Comparison of ENCODE assay signal across 1 cellular context in genomic region chr1:112619518-112620458, GRCh38.
TF ChIP-seq lines count a peak whose summit lies in the region.

TSS of gene CAPZA1 (plus strand) at chr1:112619832. CDS start at chr1:112619845, 13 bp downstream.

TF ChIP-seq in HepG2, 621 proteins besides CTCF, POLR2A, EP300 and RAD21 (continued from another document and continues in another):
- TF ChIP-seq, protein P1, sequence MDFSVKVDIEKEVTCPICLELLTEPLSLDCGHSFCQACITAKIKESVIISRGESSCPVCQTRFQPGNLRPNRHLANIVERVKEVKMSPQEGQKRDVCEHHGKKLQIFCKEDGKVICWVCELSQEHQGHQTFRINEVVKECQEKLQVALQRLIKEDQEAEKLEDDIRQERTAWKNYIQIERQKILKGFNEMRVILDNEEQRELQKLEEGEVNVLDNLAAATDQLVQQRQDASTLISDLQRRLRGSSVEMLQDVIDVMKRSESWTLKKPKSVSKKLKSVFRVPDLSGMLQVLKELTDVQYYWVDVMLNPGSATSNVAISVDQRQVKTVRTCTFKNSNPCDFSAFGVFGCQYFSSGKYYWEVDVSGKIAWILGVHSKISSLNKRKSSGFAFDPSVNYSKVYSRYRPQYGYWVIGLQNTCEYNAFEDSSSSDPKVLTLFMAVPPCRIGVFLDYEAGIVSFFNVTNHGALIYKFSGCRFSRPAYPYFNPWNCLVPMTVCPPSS (IDR thresholded peaks at IDR 0.05): no peak
- TF ChIP-seq GTF2F1 (IDR thresholded peaks at IDR 0.05; ENCODE audit: low read length) (no peak; the same call in 1 of the 2 replicates), MTF1 (CRISPR knock-in tag; IDR thresholded peaks at IDR 0.05) (no peak), ZNF549 (CRISPR knock-in tag; IDR thresholded peaks at IDR 0.05) (no peak), ZNF879 (CRISPR knock-in tag; IDR thresholded peaks at IDR 0.05) (peak; percentile 50; the same call in 1 of the 2 replicates), LBX2 (CRISPR knock-in tag; IDR thresholded peaks at IDR 0.05; ENCODE audit: borderline replicate concordance) (no peak), SIX1 (CRISPR knock-in tag; IDR thresholded peaks at IDR 0.05; ENCODE audit: borderline replicate concordance) (no peak), ZNF619 (CRISPR knock-in tag; IDR thresholded peaks at IDR 0.05) (no peak), NCOA1 (CRISPR knock-in tag; IDR thresholded peaks at IDR 0.05) (peak; percentile 68; the same call in 1 of the 2 replicates), ZFYVE20 (CRISPR knock-in tag; IDR thresholded peaks at IDR 0.05; ENCODE audit: borderline replicate concordance, low read depth) (no peak; the same call in 1 of the 2 replicates), PRPF4 (IDR thresholded peaks at IDR 0.05; ENCODE audit: low read depth, low read length, poor library complexity, severe bottlenecking) (no peak), ISX (CRISPR knock-in tag; conservative IDR thresholded peaks at IDR 0.05) (no peak), XBP1 (CRISPR knock-in tag; IDR thresholded peaks at IDR 0.05) (no peak), ZNF276 (CRISPR knock-in tag; IDR thresholded peaks at IDR 0.05; ENCODE audit: low read depth) (no peak), HDAC6 (IDR thresholded peaks at IDR 0.05; ENCODE audit: low read depth, low read length) (no peak), MLX (CRISPR knock-in tag; IDR thresholded peaks at IDR 0.05) (no peak), ZNF691 (CRISPR knock-in tag; IDR thresholded peaks at IDR 0.05; ENCODE audit: borderline replicate concordance, low read depth) (0 out of 2 replicates have a peak, but pooled peaks have one; percentile 15), EED (CRISPR knock-in tag; IDR thresholded peaks at IDR 0.05) (no peak), ZNF670 (CRISPR knock-in tag; IDR thresholded peaks at IDR 0.05; ENCODE audit: borderline replicate concordance) (no peak; the same call in 1 of the 2 replicates), THAP7 (CRISPR knock-in tag; IDR thresholded peaks at IDR 0.05) (no peak; the same call in 1 of the 2 replicates), GTF3A (CRISPR knock-in tag; conservative IDR thresholded peaks at IDR 0.05) (no peak), ZNF414 (CRISPR knock-in tag; IDR thresholded peaks at IDR 0.05) (no peak), KMT2B (CRISPR knock-in tag; IDR thresholded peaks at IDR 0.05) (peak; percentile 72; the same call in 1 of the 2 replicates), ZNF709 (CRISPR knock-in tag; IDR thresholded peaks at IDR 0.05) (peak; percentile 51; the same call in 1 of the 2 replicates), MTA1 (CRISPR knock-in tag; IDR thresholded peaks at IDR 0.05; ENCODE audit: borderline replicate concordance) (peak; percentile 76; the same call in 1 of the 2 replicates), KDM4B (CRISPR knock-in tag; IDR thresholded peaks at IDR 0.05) (no peak), PAF1 (CRISPR knock-in tag; IDR thresholded peaks at IDR 0.05) (no peak), FLYWCH1 (CRISPR knock-in tag; IDR thresholded peaks at IDR 0.05) (no peak), ATRX (CRISPR knock-in tag; IDR thresholded peaks at IDR 0.05; ENCODE audit: borderline replicate concordance) (no peak), RNF219 (CRISPR knock-in tag; IDR thresholded peaks at IDR 0.05) (no peak), WIZ (CRISPR knock-in tag; IDR thresholded peaks at IDR 0.05) (peak; percentile 36; the same call in 1 of the 2 replicates), RFX1 (IDR thresholded peaks at IDR 0.05) (no peak), ZNF160 (CRISPR knock-in tag; IDR thresholded peaks at IDR 0.05) (peak; percentile 35; the same call in 1 of the 2 replicates), IKZF5 (CRISPR knock-in tag; IDR thresholded peaks at IDR 0.05) (peak; percentile 13; the same call in 1 of the 2 replicates)
- TF ChIP-seq, protein P2, sequence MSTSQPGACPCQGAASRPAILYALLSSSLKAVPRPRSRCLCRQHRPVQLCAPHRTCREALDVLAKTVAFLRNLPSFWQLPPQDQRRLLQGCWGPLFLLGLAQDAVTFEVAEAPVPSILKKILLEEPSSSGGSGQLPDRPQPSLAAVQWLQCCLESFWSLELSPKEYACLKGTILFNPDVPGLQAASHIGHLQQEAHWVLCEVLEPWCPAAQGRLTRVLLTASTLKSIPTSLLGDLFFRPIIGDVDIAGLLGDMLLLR (CRISPR knock-in tag; IDR thresholded peaks at IDR 0.05): 0 out of 2 replicates have a peak, but pooled peaks have one; percentile 23
- TF ChIP-seq, protein P3, sequence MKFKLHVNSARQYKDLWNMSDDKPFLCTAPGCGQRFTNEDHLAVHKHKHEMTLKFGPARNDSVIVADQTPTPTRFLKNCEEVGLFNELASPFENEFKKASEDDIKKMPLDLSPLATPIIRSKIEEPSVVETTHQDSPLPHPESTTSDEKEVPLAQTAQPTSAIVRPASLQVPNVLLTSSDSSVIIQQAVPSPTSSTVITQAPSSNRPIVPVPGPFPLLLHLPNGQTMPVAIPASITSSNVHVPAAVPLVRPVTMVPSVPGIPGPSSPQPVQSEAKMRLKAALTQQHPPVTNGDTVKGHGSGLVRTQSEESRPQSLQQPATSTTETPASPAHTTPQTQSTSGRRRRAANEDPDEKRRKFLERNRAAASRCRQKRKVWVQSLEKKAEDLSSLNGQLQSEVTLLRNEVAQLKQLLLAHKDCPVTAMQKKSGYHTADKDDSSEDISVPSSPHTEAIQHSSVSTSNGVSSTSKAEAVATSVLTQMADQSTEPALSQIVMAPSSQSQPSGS (CRISPR knock-in tag; IDR thresholded peaks at IDR 0.05): no peak
- TF ChIP-seq, protein P4, sequence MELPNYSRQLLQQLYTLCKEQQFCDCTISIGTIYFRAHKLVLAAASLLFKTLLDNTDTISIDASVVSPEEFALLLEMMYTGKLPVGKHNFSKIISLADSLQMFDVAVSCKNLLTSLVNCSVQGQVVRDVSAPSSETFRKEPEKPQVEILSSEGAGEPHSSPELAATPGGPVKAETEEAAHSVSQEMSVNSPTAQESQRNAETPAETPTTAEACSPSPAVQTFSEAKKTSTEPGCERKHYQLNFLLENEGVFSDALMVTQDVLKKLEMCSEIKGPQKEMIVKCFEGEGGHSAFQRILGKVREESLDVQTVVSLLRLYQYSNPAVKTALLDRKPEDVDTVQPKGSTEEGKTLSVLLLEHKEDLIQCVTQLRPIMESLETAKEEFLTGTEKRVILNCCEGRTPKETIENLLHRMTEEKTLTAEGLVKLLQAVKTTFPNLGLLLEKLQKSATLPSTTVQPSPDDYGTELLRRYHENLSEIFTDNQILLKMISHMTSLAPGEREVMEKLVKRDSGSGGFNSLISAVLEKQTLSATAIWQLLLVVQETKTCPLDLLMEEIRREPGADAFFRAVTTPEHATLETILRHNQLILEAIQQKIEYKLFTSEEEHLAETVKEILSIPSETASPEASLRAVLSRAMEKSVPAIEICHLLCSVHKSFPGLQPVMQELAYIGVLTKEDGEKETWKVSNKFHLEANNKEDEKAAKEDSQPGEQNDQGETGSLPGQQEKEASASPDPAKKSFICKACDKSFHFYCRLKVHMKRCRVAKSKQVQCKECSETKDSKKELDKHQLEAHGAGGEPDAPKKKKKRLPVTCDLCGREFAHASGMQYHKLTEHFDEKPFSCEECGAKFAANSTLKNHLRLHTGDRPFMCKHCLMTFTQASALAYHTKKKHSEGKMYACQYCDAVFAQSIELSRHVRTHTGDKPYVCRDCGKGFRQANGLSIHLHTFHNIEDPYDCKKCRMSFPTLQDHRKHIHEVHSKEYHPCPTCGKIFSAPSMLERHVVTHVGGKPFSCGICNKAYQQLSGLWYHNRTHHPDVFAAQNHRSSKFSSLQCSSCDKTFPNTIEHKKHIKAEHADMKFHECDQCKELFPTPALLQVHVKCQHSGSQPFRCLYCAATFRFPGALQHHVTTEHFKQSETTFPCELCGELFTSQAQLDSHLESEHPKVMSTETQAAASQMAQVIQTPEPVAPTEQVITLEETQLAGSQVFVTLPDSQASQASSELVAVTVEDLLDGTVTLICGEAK (IDR thresholded peaks at IDR 0.05): no peak
- TF ChIP-seq, protein P4 (CRISPR knock-in tag; IDR thresholded peaks at IDR 0.05): no peak; the same call in 1 of the 2 replicates
